ENCODE assay signal across 14 cellular contexts in genomic region chr2:182821172-182821571, GRCh38. TPM values are rescaled to one million over a fixed set of nuclear protein-coding genes. Genes with fewer than 3 reads are reported as not detected.
"Had no signal": no experiment of that assay in that cellular context is flagged by ENCODE, and none has a peak within 500 bp of the region (broad histone marks: within the 10 kb centered on the region; RNA-seq: fewer than 3 reads in every experiment).

No MANE protein-coding gene starts in this region.

- H3K27me3 ChIP-seq: adrenal gland, right lobe of liver had no signal

- H3K27ac ChIP-seq: adrenal gland, psoas muscle, right lobe of liver had no signal

- ATAC-seq: effector memory CD8-positive, alpha-beta T cell; left colon; psoas muscle; right lobe of liver; stimulated activated naive B cell treated with anti-CD40 and anti-IgM and Interleukin-4, amounts not matched to agents 10 μg/mL and 1 μg/mL and 100 μg/mL, for 72 hours; T-cell; WTC11 had no signal

- H3K4me1 ChIP-seq: psoas muscle, right lobe of liver had no signal

- H3K9me3 ChIP-seq: adrenal gland, psoas muscle, right lobe of liver had no signal

- DNase-seq: activated CD4-positive, alpha-beta T cell treated with anti-CD3 and anti-CD28 coated beads, Interleukin-2, amount 10 ng/mL, durations not matched to agents 24 days and 14 days; activated naive CD4-positive, alpha-beta T cell treated with anti-CD3 and anti-CD28 coated beads, Interleukin-2, amount 10 ng/mL, durations not matched to agents 7 days and 5 days; adrenal gland; effector memory CD8-positive, alpha-beta T cell; immature natural killer cell; left colon; occipital lobe; psoas muscle; right lobe of liver; stimulated activated naive B cell treated with anti-CD40 and anti-IgM and Interleukin-4, amounts not matched to agents 10 μg/mL and 1 μg/mL and 100 μg/mL, for 72 hours; T-cell had no signal

- H3K36me3 ChIP-seq: adrenal gland, right lobe of liver had no signal

- H3K4me3 ChIP-seq: adrenal gland, psoas muscle, right lobe of liver had no signal

RNA-seq across cellular contexts. Expression of gene FRZB, which starts 45.3 kb away (rescaled TPM):
- total RNA-seq: activated CD4-positive, alpha-beta T cell treated with anti-CD3 and anti-CD28 coated beads, Interleukin-2, amount 10 ng/mL, durations not matched to agents 24 days and 14 days; activated CD8-positive, alpha-beta memory T cell treated with anti-CD3 and anti-CD28 coated beads for 36 hours; activated T-helper 2 cell treated with anti-CD3 and anti-CD28 coated beads, Interferon-gamma antibody, Interleukin-2, Interleukin-4, amounts not matched to agents 10 μg/mL and 5 μg/mL and 100 μg/mL, durations not matched to agents 14 hours and 24 hours and 36 hours had no signal
- polyA plus RNA-seq: immature natural killer cell had no signal
